Comparison of ENCODE assay signal across 13 cellular contexts in genomic region chr15:69906256-69907185, GRCh38.
DNase-seq lines count a peak whose midpoint lies in the region; ATAC-seq and TF ChIP-seq lines count a peak whose summit lies in the region.
"Had no signal": no experiment of that assay in that cellular context is flagged by ENCODE, and none has a peak within 500 bp of the region (broad histone marks: within the 10 kb centered on the region; RNA-seq: fewer than 3 reads in every experiment).

No MANE protein-coding gene starts in this region.

- no peak overlapping the region for H2BK5ac ChIP-seq in mesenchymal stem cell (ENCODE audit: low read depth, low read length, poor library complexity, severe bottlenecking)

- no peak overlapping the region for H3K18ac ChIP-seq in mesenchymal stem cell (ENCODE audit: low read depth in 1 of 2, low read length in 2 of 2)

- H2BK12ac ChIP-seq in mesenchymal stem cell (ENCODE audit: low read length in 2 of 2) = no peak overlapping the region

- no peaks in the 10 kb centered on the region for H3K9me2 ChIP-seq in Karpas-422 (replicated peaks; ENCODE audit: insufficient read depth, low read length)

- H2AFZ ChIP-seq in Karpas-422 (ENCODE audit: low read length) (no peak overlapping the region), mesenchymal stem cell (ENCODE audit: low read depth, low read length) (no peak overlapping the region)
- H2AFZ ChIP-seq: GM23248 had no signal

- H3K79me2 ChIP-seq in Karpas-422 (ENCODE audit: low read length) = no peaks in the 10 kb centered on the region

- no peaks in the 10 kb centered on the region for H4K20me1 ChIP-seq in Karpas-422 (ENCODE audit: insufficient read depth, low read depth, low read length)

- TF ChIP-seq CTCF in dorsolateral prefrontal cortex (IDR thresholded peaks at IDR 0.05 in 54 of 56, conservative IDR thresholded peaks at IDR 0.05 in 2 of 56; ENCODE audit: low read depth in 1 of 56, partially characterized antibody in 56 of 56) (no peak), left lung (IDR thresholded peaks at IDR 0.05) (no peak)

- no peak overlapping the region for H4K8ac ChIP-seq in mesenchymal stem cell (ENCODE audit: low read length)

- H3K27ac ChIP-seq in Karpas-422 (ENCODE audit: low read length) (no peak overlapping the region), mesenchymal stem cell (ENCODE audit: low read length, poor library complexity, severe bottlenecking) (no peak overlapping the region), dorsolateral prefrontal cortex (no peak overlapping the region), left lung (no peak overlapping the region)
- H3K27ac ChIP-seq: GM23248 had no signal

- no peak for ATAC-seq in left lung

- H3K4me3 ChIP-seq in Karpas-422 (ENCODE audit: low read length) (0 out of 2 replicates have a peak overlapping the region, but pooled peaks have one; percentile 16), mesenchymal stem cell (ENCODE audit: insufficient read depth in 1 of 2, low read depth in 1 of 2, low read length in 2 of 2) (no peak overlapping the region), dorsolateral prefrontal cortex (no peak overlapping the region), left lung (no peak overlapping the region)
- H3K4me3 ChIP-seq: GM23248 had no signal

- H3K4me1 ChIP-seq in Karpas-422 (ENCODE audit: low read length) = peaks cover 37% of the 10 kb centered on the region
- H3K4me1 ChIP-seq in mesenchymal stem cell (ENCODE audit: control insufficient read depth, insufficient read depth, low read depth, low read length) = peaks cover 13% of the 10 kb centered on the region
- no peaks in the 10 kb centered on the region for H3K4me1 ChIP-seq in left lung

- H3K4ac ChIP-seq in mesenchymal stem cell (ENCODE audit: low read depth in 1 of 2, low read length in 2 of 2) = no peak overlapping the region

- no peak overlapping the region for H2BK120ac ChIP-seq in mesenchymal stem cell (ENCODE audit: low read depth, low read length)

- H3K4me2 ChIP-seq in Karpas-422 (ENCODE audit: low read depth, low read length, poor library complexity, severe bottlenecking) (peak overlapping the region; percentile 50), mesenchymal stem cell (ENCODE audit: low read length, poor library complexity, severe bottlenecking) (no peak overlapping the region)

- H3K9ac ChIP-seq in Karpas-422 (ENCODE audit: low read length) (no peak overlapping the region), mesenchymal stem cell (ENCODE audit: low read length) (no peak overlapping the region)
- H3K9ac ChIP-seq: GM23248 had no signal

- H2AK5ac ChIP-seq in mesenchymal stem cell (ENCODE audit: low read length, severe bottlenecking) = no peak overlapping the region

- WGBS in mesenchymal stem cell = 73% methylated on average over 8 of the region's 11 CpGs

- H3K27me3 ChIP-seq in Karpas-422 (ENCODE audit: low read length) = no peaks in the 10 kb centered on the region
- H3K27me3 ChIP-seq in mesenchymal stem cell (ENCODE audit: control insufficient read depth in 1 of 2, insufficient read depth in 1 of 2, low read length in 2 of 2) = peaks cover 23 to 39% of the 10 kb centered on the region in 2 experiments
- H3K27me3 ChIP-seq in dorsolateral prefrontal cortex = peaks cover 0 to 5% (median 0%) of the 10 kb centered on the region in 45 donors
- peaks cover 0 to under 1% of the 10 kb centered on the region in 2 donors for H3K27me3 ChIP-seq in left lung

- no peak overlapping the region for H3K14ac ChIP-seq in mesenchymal stem cell (ENCODE audit: low read length in 2 of 2)

- H4K91ac ChIP-seq in mesenchymal stem cell (ENCODE audit: low read length) = no peak overlapping the region

- no peaks in the 10 kb centered on the region for H3K79me1 ChIP-seq in mesenchymal stem cell (replicated peaks; ENCODE audit: low read length, poor library complexity, severe bottlenecking)

- H3K9me3 ChIP-seq in Karpas-422 (ENCODE audit: low read length) (no peaks in the 10 kb centered on the region), mesenchymal stem cell (ENCODE audit: control insufficient read depth, low read length) (peaks cover 8% of the 10 kb centered on the region), left lung (no peaks in the 10 kb centered on the region)

- H3K23ac ChIP-seq in mesenchymal stem cell (ENCODE audit: low read length in 2 of 2) = no peak overlapping the region

- H2BK15ac ChIP-seq in mesenchymal stem cell (ENCODE audit: low read depth, poor library complexity, severe bottlenecking) = no peak overlapping the region

- DNase-seq in EH (ENCODE audit: low read depth) (peak; percentile 45), Karpas-422 (no peak), RPMI7951 (ENCODE audit: low read depth) (peak; percentile 88), mesenchymal stem cell (peak; percentile 71), dorsolateral prefrontal cortex (no peak), medulla oblongata (ENCODE audit: extremely low spot score) (no peak), left lung (no peak)
- DNase-seq: C1 segment of cervical spinal cord, COR-L47, GM23248, KG1, NCI-H1930, NCI-H2171 had no signal

- intact Hi-C loops in dorsolateral prefrontal cortex (cut with DNase I) (no loop called here), left lung (cut with DNase I) (no loop called here)

- H3K36me3 ChIP-seq in Karpas-422 (ENCODE audit: insufficient read depth, low read length) (no peaks in the 10 kb centered on the region), mesenchymal stem cell (ENCODE audit: control insufficient read depth in 1 of 2, insufficient read depth in 2 of 2, low read depth in 1 of 2, low read length in 2 of 2) (no peaks in the 10 kb centered on the region), left lung (no peaks in the 10 kb centered on the region)

Comparison
In these comparisons a context has a peak if more than half of its experiments do, and no peak if none do; other contexts are left out.
1. DNase-seq: peak in EH (single experiment), RPMI7951 (single experiment) and mesenchymal stem cell (single experiment); none in Karpas-422 (single experiment), dorsolateral prefrontal cortex (0 of 10), medulla oblongata (single experiment) and left lung (0 of 2).